ENCODE assay signal across 8 cellular contexts in the genomic region with DNA sequence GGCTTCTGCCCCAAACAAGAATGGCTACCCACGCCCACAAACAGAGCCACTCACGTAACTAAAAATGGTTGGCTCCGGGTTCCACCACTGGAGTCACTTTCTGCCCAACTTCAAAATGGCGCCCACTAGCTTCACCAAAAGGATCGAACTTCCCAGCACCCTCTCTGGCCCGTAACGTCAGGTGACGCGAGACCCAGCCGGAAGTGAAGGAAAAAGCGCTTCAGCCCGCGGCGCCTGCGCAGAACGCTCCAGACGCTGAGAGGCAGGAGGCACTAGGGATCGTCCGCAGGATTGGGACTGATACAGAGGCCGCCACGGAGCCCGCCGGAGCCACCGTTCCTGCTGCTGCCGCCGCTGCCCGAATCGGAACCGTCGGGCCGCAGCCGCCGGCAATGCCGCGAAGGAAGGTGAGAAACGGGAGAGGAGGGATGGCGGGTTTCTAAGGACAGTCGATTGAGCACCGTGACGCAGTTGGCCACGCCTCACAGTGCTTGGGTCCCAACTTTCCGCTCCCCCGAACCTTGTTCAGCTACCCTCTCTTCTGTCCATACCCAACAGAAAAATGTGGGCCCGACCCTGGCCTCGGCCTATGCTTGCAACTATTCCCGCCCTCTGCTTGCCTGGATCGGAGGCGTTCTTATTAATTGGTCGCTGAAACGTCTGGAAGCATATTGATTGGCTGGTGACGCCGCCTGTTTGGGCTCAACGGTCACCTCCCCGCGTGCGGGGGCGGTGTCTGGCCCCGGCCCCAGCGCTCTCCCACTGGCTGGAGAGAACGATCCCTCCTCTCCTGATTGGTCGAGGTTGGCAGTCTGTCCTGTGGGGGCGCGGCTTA. TPM values are rescaled to one million over a fixed set of nuclear protein-coding genes. Genes with fewer than 3 reads are reported as not detected.
A peak's percentile ranks its signal among the peaks of the same experiment; 100 is the strongest.
DNase-seq lines count a peak whose midpoint lies in the region; ATAC-seq, FAIRE-seq and TF ChIP-seq lines count a peak whose summit lies in the region.

KAT7 (plus strand) TSS at position 239 of the 835 bp plus-strand sequence; CDS start at position 393, 154 bp downstream.

- H3K4me1 ChIP-seq in BE2C = peaks cover 3% of the 10 kb centered on the region; the same call in 1 of the 2 replicates

- H3K36me3 ChIP-seq in BE2C = peaks cover 36% of the 10 kb centered on the region

- peak; percentile 89 for ATAC-seq in HG03460 (IDR thresholded peaks at IDR 0.05; ENCODE audit: unreplicated experiment)

- H3K4me3 ChIP-seq in BE2C (ENCODE audit: low read depth, low read length) = peak within 1 kb of the TSS; percentile 99

- H3K27me3 ChIP-seq in BE2C = no peaks in the 10 kb centered on the region

- DNase-seq in BE2C (peak; percentile 99), GM19240 (ENCODE audit: insufficient read length, low spot score) (peak; percentile 92), NCI-H526 (lab: John Stamatoyannopoulos, UW) (peak; percentile 99 to 100), kidney glomerular epithelial cell (lab: John Stamatoyannopoulos, UW) (peak; percentile 99)
- DNase-seq in activated CD4-positive, alpha-beta T cell treated with anti-CD3 and anti-CD28 coated beads for 48 hours = peak; percentile 99
- peak; percentile 89 to 96 for DNase-seq in stimulated activated CD4-positive, alpha-beta T cell treated with anti-CD3 and anti-CD28 coated beads, Interleukin-1b, Interleukin-23, amount 100 ng/mL, for 1 hour (ENCODE audit: low read depth in 2 of 2)

- no peak for TF ChIP-seq CTCF in BE2C (IDR thresholded peaks at IDR 0.05; ENCODE audit: low read depth, low read length)

- H3K9me3 ChIP-seq in BE2C = no peaks in the 10 kb centered on the region

- FAIRE-seq in colon (lab: Jason Lieb, UNC) = peak; percentile 91

RNA-seq across cellular contexts. Expression of gene KAT7, which starts in this region (rescaled TPM):
- 38.5 TPM for polyA plus RNA-seq in BE2C (2012; ENCODE audit: insufficient read depth, insufficient read length, low read depth)

Comparison
In these comparisons a context has a peak if more than half of its experiments do, and no peak if none do; other contexts are left out.
1. Peak in every context shown above with its lines: DNase-seq, ATAC-seq and H3K4me3 ChIP-seq.